In genomic region chr2:236449167-236449586, GRCh38 we compare ENCODE assay signal across 19 cellular contexts.
DNase-seq lines count a peak whose midpoint lies in the region; TF ChIP-seq lines count a peak whose summit lies in the region.
"Had no signal": no experiment of that assay in that cellular context is flagged by ENCODE, and none has a peak within 500 bp of the region (broad histone marks: within the 10 kb centered on the region; RNA-seq: fewer than 3 reads in every experiment).

No MANE protein-coding gene starts in this region.

- 54 to 100% methylated on average over 3 to 14 of the region's 14 CpGs for WGBS in transverse colon (ENCODE audit: low coverage in 1 of 2), 2 donors

- H3K4me1 Mint-ChIP-seq in activated CD4-positive, alpha-beta memory T cell treated with anti-CD3 and anti-CD28 coated beads for 36 hours (ENCODE audit: low read depth) = peaks cover 6% of the 10 kb centered on the region
- H3K4me1 Mint-ChIP-seq in activated CD4-positive, alpha-beta memory T cell treated with anti-CD3 and anti-CD28 coated beads, Interleukin-2, amount 10 ng/mL, durations not matched to agents 7 days and 5 days = no peaks in the 10 kb centered on the region
- H3K4me1 Mint-ChIP-seq in brain = peaks cover 18% of the 10 kb centered on the region
- H3K4me1 Mint-ChIP-seq: CD14-positive monocyte; naive thymus-derived CD4-positive, alpha-beta T cell had no signal

- no peaks in the 10 kb centered on the region for H3K27me3 ChIP-seq in transverse colon
- H3K27me3 ChIP-seq in Peyer's patch = no peaks in the 10 kb centered on the region
- H3K27me3 ChIP-seq: tibial nerve had no signal

- H3K4me1 ChIP-seq in transverse colon (no peaks in the 10 kb centered on the region), Peyer's patch (no peaks in the 10 kb centered on the region)
- H3K4me1 ChIP-seq: esophagus muscularis mucosa, tibial nerve had no signal

- H3K9me3 ChIP-seq in transverse colon (no peaks in the 10 kb centered on the region), Peyer's patch (no peaks in the 10 kb centered on the region)
- H3K9me3 ChIP-seq: esophagus muscularis mucosa had no signal

- no peak overlapping the region for H3K27ac Mint-ChIP-seq in activated CD4-positive, alpha-beta memory T cell treated with anti-CD3 and anti-CD28 coated beads for 36 hours
- H3K27ac Mint-ChIP-seq in activated CD4-positive, alpha-beta memory T cell treated with anti-CD3 and anti-CD28 coated beads, Interleukin-2, amount 10 ng/mL, durations not matched to agents 7 days and 5 days = no peak overlapping the region
- H3K27ac Mint-ChIP-seq in brain = peak overlapping the region in 3 of 5 experiments; percentile 1 to 29 (median 3)
- H3K27ac Mint-ChIP-seq: CD14-positive monocyte; dendritic cell treated with granulocyte-macrophage colony-stimulating factor and Interleukin-4, amounts not matched to agents 40 ng/mL and 50 ng/mL, for 4 days; naive thymus-derived CD4-positive, alpha-beta T cell had no signal

- TF ChIP-seq EP300 in transverse colon (IDR thresholded peaks at IDR 0.05; ENCODE audit: low read depth) = no peak

- DNase-seq in activated CD4-positive, alpha-beta memory T cell treated with anti-CD3 and anti-CD28 coated beads for 36 hours = peak; percentile 13
- no peak for DNase-seq in activated CD4-positive, alpha-beta memory T cell treated with anti-CD3 and anti-CD28 coated beads, Interleukin-2, amount 10 ng/mL, durations not matched to agents 7 days and 5 days
- DNase-seq in kidney tubule cell (ENCODE audit: low spot score) (peak; percentile 1), ureter (ENCODE audit: low spot score) (peak; percentile 72), transverse colon (no peak), NCI-H526 treated with DMSO at 0.1 percent for 48 hours (lab: John Stamatoyannopoulos, UW) (no peak), Peyer's patch (no peak)
- DNase-seq: activated naive CD4-positive, alpha-beta T cell treated with Interleukin-2 at 50 U/mL for 16 hours; DND-41; naive thymus-derived CD4-positive, alpha-beta T cell; NCI-H1694; NCI-H748 treated with DMSO at 0.1 percent for 48 hours had no signal

- CTCF ChIA-PET in activated CD4-positive, alpha-beta memory T cell treated with anti-CD3 and anti-CD28 coated beads for 36 hours (lab: Charles Lee) = no interaction called here
- CTCF ChIA-PET in activated CD4-positive, alpha-beta memory T cell treated with anti-CD3 and anti-CD28 coated beads, Interleukin-2, amount 10 ng/mL, durations not matched to agents 7 days and 5 days (lab: Charles Lee) = no interaction called here

- TF ChIP-seq CTCF in brain (conservative IDR thresholded peaks at IDR 0.05) (no peak), transverse colon (IDR thresholded peaks at IDR 0.05) (no peak), Peyer's patch (IDR thresholded peaks at IDR 0.05) (no peak)

- H3K4me3 ChIP-seq in transverse colon (no peak overlapping the region), Peyer's patch (no peak overlapping the region)
- H3K4me3 ChIP-seq: esophagus muscularis mucosa, lung, smooth muscle cell, tibial nerve had no signal

- no peaks in the 10 kb centered on the region for H3K36me3 Mint-ChIP-seq in activated CD4-positive, alpha-beta memory T cell treated with anti-CD3 and anti-CD28 coated beads for 36 hours
- H3K36me3 Mint-ChIP-seq in activated CD4-positive, alpha-beta memory T cell treated with anti-CD3 and anti-CD28 coated beads, Interleukin-2, amount 10 ng/mL, durations not matched to agents 7 days and 5 days (ENCODE audit: low read depth) = no peaks in the 10 kb centered on the region
- no peaks in the 10 kb centered on the region for H3K36me3 Mint-ChIP-seq in brain
- H3K36me3 Mint-ChIP-seq: CD14-positive monocyte; naive thymus-derived CD4-positive, alpha-beta T cell had no signal

- TF ChIP-seq POLR2A in transverse colon (IDR thresholded peaks at IDR 0.05) (no peak), Peyer's patch (IDR thresholded peaks at IDR 0.05) (no peak)

- intact Hi-C loops in activated CD4-positive, alpha-beta memory T cell treated with anti-CD3 and anti-CD28 coated beads for 36 hours (cut with micrococcal nuclease) = no loop called here
- intact Hi-C loops in transverse colon (cut with DNase I; ENCODE audit: low total_unique reads) = no loop called here

- H3K4me3 Mint-ChIP-seq in activated CD4-positive, alpha-beta memory T cell treated with anti-CD3 and anti-CD28 coated beads for 36 hours = no peak overlapping the region
- no peak overlapping the region for H3K4me3 Mint-ChIP-seq in activated CD4-positive, alpha-beta memory T cell treated with anti-CD3 and anti-CD28 coated beads, Interleukin-2, amount 10 ng/mL, durations not matched to agents 7 days and 5 days
- H3K4me3 Mint-ChIP-seq in brain = no peak overlapping the region
- H3K4me3 Mint-ChIP-seq: CD14-positive monocyte; dendritic cell treated with granulocyte-macrophage colony-stimulating factor and Interleukin-4, amounts not matched to agents 40 ng/mL and 50 ng/mL, for 4 days; naive thymus-derived CD4-positive, alpha-beta T cell had no signal

- no peak overlapping the region for H3K27ac ChIP-seq in transverse colon
- no peak overlapping the region for H3K27ac ChIP-seq in Peyer's patch
- H3K27ac ChIP-seq: esophagus muscularis mucosa, tibial nerve had no signal

- no peaks in the 10 kb centered on the region for H3K9me3 Mint-ChIP-seq in activated CD4-positive, alpha-beta memory T cell treated with anti-CD3 and anti-CD28 coated beads for 36 hours
- H3K9me3 Mint-ChIP-seq in activated CD4-positive, alpha-beta memory T cell treated with anti-CD3 and anti-CD28 coated beads, Interleukin-2, amount 10 ng/mL, durations not matched to agents 7 days and 5 days = no peaks in the 10 kb centered on the region
- H3K9me3 Mint-ChIP-seq in brain = peaks cover 0 to 9% (median 6%) of the 10 kb centered on the region in 5 experiments
- H3K9me3 Mint-ChIP-seq: dendritic cell treated with granulocyte-macrophage colony-stimulating factor and Interleukin-4, amounts not matched to agents 40 ng/mL and 50 ng/mL, for 4 days had no signal

- POLR2A ChIA-PET in activated CD4-positive, alpha-beta memory T cell treated with anti-CD3 and anti-CD28 coated beads for 36 hours (lab: Charles Lee) = no interaction called here
- POLR2A ChIA-PET in activated CD4-positive, alpha-beta memory T cell treated with anti-CD3 and anti-CD28 coated beads, Interleukin-2, amount 10 ng/mL, durations not matched to agents 7 days and 5 days (lab: Charles Lee) = no interaction called here

- peaks cover 12% of the 10 kb centered on the region for H3K27me3 Mint-ChIP-seq in activated CD4-positive, alpha-beta memory T cell treated with anti-CD3 and anti-CD28 coated beads for 36 hours
- H3K27me3 Mint-ChIP-seq in activated CD4-positive, alpha-beta memory T cell treated with anti-CD3 and anti-CD28 coated beads, Interleukin-2, amount 10 ng/mL, durations not matched to agents 7 days and 5 days = peaks cover 6% of the 10 kb centered on the region
- H3K27me3 Mint-ChIP-seq in brain = peaks cover 11% of the 10 kb centered on the region
- H3K27me3 Mint-ChIP-seq: dendritic cell treated with granulocyte-macrophage colony-stimulating factor and Interleukin-4, amounts not matched to agents 40 ng/mL and 50 ng/mL, for 4 days had no signal

- in situ Hi-C loops in transverse colon (cut with MboI; ENCODE audit: low pct_ligation_motif_present in 1 of 4, low pct_unique_long_range_greater_than_20kb in 1 of 4, low sequenced_read_pairs in 3 of 4) = no loop called here

- no peaks in the 10 kb centered on the region for H3K36me3 ChIP-seq in transverse colon
- no peaks in the 10 kb centered on the region for H3K36me3 ChIP-seq in Peyer's patch
- H3K36me3 ChIP-seq: esophagus muscularis mucosa, tibial nerve had no signal

Comparison
In these comparisons a context has a peak if more than half of its experiments do, and no peak if none do; other contexts are left out.
1. DNase-seq: peak in activated CD4-positive, alpha-beta memory T cell treated with anti-CD3 and anti-CD28 coated beads for 36 hours (single experiment), kidney tubule cell (single experiment) and ureter (single experiment); none in activated CD4-positive, alpha-beta memory T cell treated with anti-CD3 and anti-CD28 coated beads, Interleukin-2, amount 10 ng/mL, durations not matched to agents 7 days and 5 days (single experiment), transverse colon (single experiment), NCI-H526 treated with DMSO at 0.1 percent for 48 hours (single experiment) and Peyer's patch (0 of 3).
2. H3K27ac Mint-ChIP-seq: peak in brain (3 of 5); none in activated CD4-positive, alpha-beta memory T cell treated with anti-CD3 and anti-CD28 coated beads for 36 hours (single experiment) and activated CD4-positive, alpha-beta memory T cell treated with anti-CD3 and anti-CD28 coated beads, Interleukin-2, amount 10 ng/mL, durations not matched to agents 7 days and 5 days (single experiment).